In the genomic region with DNA sequence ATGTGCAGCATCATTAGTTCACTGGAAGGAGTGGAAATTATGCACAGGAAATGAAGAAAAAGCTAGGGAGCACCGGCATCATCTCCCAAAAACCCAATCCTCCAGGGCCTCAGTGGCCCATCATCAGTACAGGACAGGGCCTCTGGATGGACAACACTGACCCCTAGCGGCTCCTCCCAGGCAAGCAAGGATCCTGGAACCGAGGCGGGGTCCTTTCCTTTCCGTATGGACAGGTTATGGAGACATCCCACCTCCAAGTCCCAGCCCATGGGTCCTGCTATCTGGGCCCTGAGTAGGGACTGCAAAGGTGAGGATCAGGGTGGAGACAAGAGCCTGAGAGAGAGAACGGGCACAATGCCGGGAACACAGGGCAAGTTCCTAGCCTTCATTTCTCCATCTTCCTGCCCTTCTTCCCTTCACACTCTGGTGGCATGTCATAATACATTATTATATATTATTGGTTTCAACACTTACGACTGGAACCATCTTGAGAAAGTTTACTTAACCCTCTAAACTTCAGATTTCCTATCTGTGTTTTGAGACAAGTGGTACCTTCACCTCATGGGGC, we compare ENCODE assay signal across 8 cellular contexts.
DNase-seq lines count a peak whose midpoint lies in the region; ATAC-seq and TF ChIP-seq lines count a peak whose summit lies in the region.

No MANE protein-coding gene starts in this region.

- H3K9ac ChIP-seq in colonic mucosa (ENCODE audit: low read depth in 2 of 2, low read length in 2 of 2), result no peak overlapping the region

- DNase-seq in D341Med (ENCODE audit: low spot score) (peak; percentile 87), HuH-7 (ENCODE audit: low spot score) (peak; percentile 66), colonic mucosa (no peak), nephron progenitor cell (peak; percentile 79), SW480 (ENCODE audit: low spot score) (no peak), T-helper 9 cell (no peak), NCI-H1092 treated with DMSO at 0.1 percent for 48 hours (lab: John Stamatoyannopoulos, UW) (no peak)

- no peaks in the 10 kb centered on the region for H3K27me3 ChIP-seq in colonic mucosa

- H3K36me3 ChIP-seq in colonic mucosa, result no peaks in the 10 kb centered on the region

- H3K4me1 ChIP-seq in colonic mucosa, result no peaks in the 10 kb centered on the region

- no peaks in the 10 kb centered on the region for H3K9me3 ChIP-seq in colonic mucosa

- peak overlapping the region; percentile 42 for H3K27ac Mint-ChIP-seq in nephron progenitor cell

- TF ChIP-seq CTCF in colonic mucosa (IDR thresholded peaks at IDR 0.05), result peak; percentile 39
- peak; percentile 83 for TF ChIP-seq CTCF in nephron progenitor cell (IDR thresholded peaks at IDR 0.05)

- no peak overlapping the region for H3K4me3 ChIP-seq in colonic mucosa

- H3K9me3 Mint-ChIP-seq in nephron progenitor cell, result no peaks in the 10 kb centered on the region

- H3K4me3 Mint-ChIP-seq in nephron progenitor cell, result no peak overlapping the region

- H3K27me3 Mint-ChIP-seq in nephron progenitor cell (ENCODE audit: low read depth, poor library complexity), result no peaks in the 10 kb centered on the region

- peaks cover 45% of the 10 kb centered on the region for H3K36me3 Mint-ChIP-seq in nephron progenitor cell (ENCODE audit: low read depth)

- no peak for ATAC-seq in GM18858 (IDR thresholded peaks at IDR 0.05; ENCODE audit: unreplicated experiment)

- H3K27ac ChIP-seq in colonic mucosa, result no peak overlapping the region

- peaks cover 94% of the 10 kb centered on the region for H3K4me1 Mint-ChIP-seq in nephron progenitor cell

- intact Hi-C loops in colonic mucosa (cut with DNase I), result no loop called here

Comparison
In these comparisons a context has a peak if more than half of its experiments do, and no peak if none do; other contexts are left out.
1. DNase-seq: peak in D341Med (single experiment), HuH-7 (single experiment) and nephron progenitor cell (single experiment); none in colonic mucosa (single experiment), SW480 (single experiment), T-helper 9 cell (single experiment) and NCI-H1092 treated with DMSO at 0.1 percent for 48 hours (single experiment).